Comparison of ENCODE assay signal across 1 cellular context in the genomic region with DNA sequence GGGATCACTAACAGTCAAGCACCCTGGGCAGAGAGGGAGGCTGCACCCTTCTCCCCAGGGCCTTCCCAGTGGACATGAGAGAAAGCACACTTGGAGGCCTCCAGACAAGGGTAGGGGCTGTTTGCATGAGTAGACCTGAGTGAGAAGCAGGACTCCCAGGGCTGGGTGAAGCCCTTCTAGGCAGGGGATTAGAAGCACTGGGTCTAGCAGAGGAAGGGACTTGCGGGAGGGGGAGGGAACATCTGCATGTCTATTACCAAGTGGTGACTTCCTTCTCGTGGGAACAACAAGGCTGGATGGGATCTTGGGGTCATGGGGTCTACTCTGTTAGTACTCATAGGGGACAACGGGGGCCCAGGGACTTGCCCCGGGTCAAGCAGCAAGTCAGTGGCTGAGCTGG.
TF ChIP-seq lines count a peak whose summit lies in the region.

No MANE protein-coding gene starts in this region.

TF ChIP-seq in WTC11, 78 proteins besides CTCF, POLR2A, EP300 and RAD21 (continued from another document):
- TF ChIP-seq IRF2 (CRISPR knock-in tag; IDR thresholded peaks at IDR 0.05; ENCODE audit: borderline replicate concordance, low read depth) (no peak), NFE2L1 (CRISPR knock-in tag; IDR thresholded peaks at IDR 0.05) (no peak), PREB (CRISPR knock-in tag; IDR thresholded peaks at IDR 0.05; ENCODE audit: borderline replicate concordance) (no peak), HMGA2 (CRISPR knock-in tag; IDR thresholded peaks at IDR 0.05) (no peak), ZNF138 (CRISPR knock-in tag; conservative IDR thresholded peaks at IDR 0.05) (no peak), ARID4B (CRISPR knock-in tag; IDR thresholded peaks at IDR 0.05; ENCODE audit: borderline replicate concordance) (no peak), ZBTB43 (CRISPR knock-in tag; IDR thresholded peaks at IDR 0.05) (no peak), GRHL2 (CRISPR knock-in tag; IDR thresholded peaks at IDR 0.05; ENCODE audit: insufficient replicate concordance, severe bottlenecking) (no peak), ZNF416 (CRISPR knock-in tag; IDR thresholded peaks at IDR 0.05) (no peak), ZNF423 (CRISPR knock-in tag; IDR thresholded peaks at IDR 0.05) (no peak), SP1 (CRISPR knock-in tag; conservative IDR thresholded peaks at IDR 0.05) (no peak), ELF4 (CRISPR knock-in tag; IDR thresholded peaks at IDR 0.05; ENCODE audit: low read depth) (no peak)
TF ChIP-seq in WTC11: peak in this region for 0.
